Comparison of ENCODE assay signal across 18 cellular contexts in the genomic region with DNA sequence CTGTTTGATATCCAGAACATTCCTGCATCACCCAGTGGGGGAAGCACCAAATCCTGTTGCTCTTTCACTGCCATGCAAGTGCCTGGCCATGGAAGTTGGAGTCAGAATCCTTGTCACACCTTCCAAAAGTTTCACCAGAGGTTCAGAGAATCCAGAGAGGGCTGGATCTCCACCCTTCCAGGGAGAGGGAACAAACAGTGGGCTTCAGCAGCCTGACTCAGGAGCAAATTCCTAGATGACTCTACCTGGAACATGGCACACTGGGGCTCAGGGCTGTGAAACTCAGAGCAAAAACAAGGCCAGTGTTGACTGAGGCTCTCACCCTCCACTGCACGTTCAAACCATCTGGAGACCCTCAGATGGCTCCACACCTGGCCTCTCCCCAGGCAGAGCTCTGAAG.
"Had no signal": no experiment of that assay in that cellular context is flagged by ENCODE, and none has a peak within 500 bp of the region (broad histone marks: within the 10 kb centered on the region; RNA-seq: fewer than 3 reads in every experiment).

No MANE protein-coding gene starts in this region.

- H3K9me3 Mint-ChIP-seq: central memory CD8-positive, alpha-beta T cell had no signal

- H3K4me3 ChIP-seq: tibial artery had no signal

- H3K27ac Mint-ChIP-seq: brain, endodermal cell, mesothelial cell of epicardium, T-helper 17 cell had no signal

- H3K4me1 ChIP-seq: parathyroid adenoma had no signal

- H3K27me3 ChIP-seq: tibial artery had no signal

- DNase-seq: activated CD4-positive, CD25-positive, alpha-beta regulatory T cell treated with anti-CD3 and anti-CD28 coated beads, Interleukin-2, amount 50 U/mL, for 72 hours; activated naive CD4-positive, alpha-beta T cell treated with anti-CD3 and anti-CD28 coated beads, Interleukin-2, amount 50 U/mL, for 16 hours; amygdala; cortex of kidney; endodermal cell; erythroblast; hippocampal formation; kidney glomerular epithelial cell; retina; SK-N-SH; stimulated activated CD4-positive, alpha-beta T cell treated with anti-CD3 and anti-CD28 coated beads, Interleukin-4, amount 100 ng/mL, for 1 hour; T-helper 17 cell; tibial artery had no signal

- H3K27me3 Mint-ChIP-seq: brain; central memory CD8-positive, alpha-beta T cell; T-helper 17 cell had no signal

- H3K9me3 ChIP-seq: SK-N-SH had no signal

- H3K4me2 ChIP-seq: SK-N-SH had no signal

- H3K4me1 Mint-ChIP-seq: brain, endodermal cell, mesothelial cell of epicardium had no signal

- H3K36me3 Mint-ChIP-seq: brain, mesothelial cell of epicardium had no signal

- H2AFZ ChIP-seq: parathyroid adenoma had no signal

- H3K36me3 ChIP-seq: tibial artery had no signal

- ATAC-seq: Right ventricle myocardium inferior, T-helper 17 cell had no signal

- H3K27ac ChIP-seq: parathyroid adenoma, tibial artery had no signal

- H3K4me3 Mint-ChIP-seq: brain, endodermal cell, mesothelial cell of epicardium, T-helper 17 cell had no signal

- H3K9ac ChIP-seq: parathyroid adenoma, SK-N-SH had no signal
